In genomic region chr18:31500161-31500688, GRCh38 we compare ENCODE assay signal across 10 cellular contexts. TPM values are rescaled to one million over a fixed set of nuclear protein-coding genes. Genes with fewer than 3 reads are reported as not detected.
DNase-seq lines count a peak whose midpoint lies in the region; ATAC-seq and TF ChIP-seq lines count a peak whose summit lies in the region.
"Had no signal": no experiment of that assay in that cellular context is flagged by ENCODE, and none has a peak within 500 bp of the region (broad histone marks: within the 10 kb centered on the region; RNA-seq: fewer than 3 reads in every experiment).

No MANE protein-coding gene starts in this region.

- TF ChIP-seq POLR2A in esophagus squamous epithelium (IDR thresholded peaks at IDR 0.05) (no peak), prostate gland (IDR thresholded peaks at IDR 0.05) (no peak)

- peaks cover 0 to 24% (median 0%) of the 10 kb centered on the region in 4 donors for H3K27me3 ChIP-seq in esophagus squamous epithelium
- no peaks in the 10 kb centered on the region for H3K27me3 ChIP-seq in prostate gland (replicated peaks; ENCODE audit: insufficient read depth)

- H3K4me3 ChIP-seq in esophagus squamous epithelium (no peak overlapping the region), prostate gland (no peak overlapping the region)

- H3K9me3 ChIP-seq in esophagus squamous epithelium (no peaks in the 10 kb centered on the region), prostate gland (no peaks in the 10 kb centered on the region)

- H3K4me1 ChIP-seq in esophagus squamous epithelium, result peaks cover 8 to 47% (median 10%) of the 10 kb centered on the region in 3 donors
- no peaks in the 10 kb centered on the region for H3K4me1 ChIP-seq in prostate gland (replicated peaks)

- WGBS in esophagus squamous epithelium, 2 donors, result 52 to 54% methylated on average over 6 of the region's 6 CpGs
- 54% methylated on average over 6 of the region's 6 CpGs for WGBS in prostate gland

- H3K27ac ChIP-seq in esophagus squamous epithelium, result peak overlapping the region in 3 of 4 donors; percentile 44 to 88 (median 87)
- H3K27ac ChIP-seq in prostate gland, result no peak overlapping the region

- TF ChIP-seq CTCF in esophagus squamous epithelium (IDR thresholded peaks at IDR 0.05) (no peak), prostate gland (IDR thresholded peaks at IDR 0.05) (no peak)

- no peak for DNase-seq in esophagus squamous epithelium (lab: John Stamatoyannopoulos, UW)
- DNase-seq in NCI-H345 treated with DMSO at 0.1 percent for 48 hours (lab: John Stamatoyannopoulos, UW; ENCODE audit: unreplicated experiment), result no peak
- DNase-seq in Right ventricle myocardium inferior (ENCODE audit: missing footprints), result no peak
- no peak for DNase-seq in prostate gland (ENCODE audit: low spot score)
- no peak for DNase-seq in SW 1271 (lab: John Stamatoyannopoulos, UW)
- DNase-seq: naive thymus-derived CD8-positive, alpha-beta T cell; NCI-H2107 had no signal

- ATAC-seq in GM18502 (IDR thresholded peaks at IDR 0.05; ENCODE audit: poor library complexity, unreplicated experiment) (peak; percentile 87), GM21528 (IDR thresholded peaks at IDR 0.05; ENCODE audit: low FRiP score, unreplicated experiment) (peak; percentile 88), HG03439 (IDR thresholded peaks at IDR 0.05; ENCODE audit: unreplicated experiment) (peak; percentile 83), Right ventricle myocardium inferior (no peak)
- ATAC-seq: naive thymus-derived CD8-positive, alpha-beta T cell had no signal

- H3K36me3 ChIP-seq in esophagus squamous epithelium, result no peaks in the 10 kb centered on the region
- H3K36me3 ChIP-seq in prostate gland, result no peaks in the 10 kb centered on the region

- intact Hi-C loops in esophagus squamous epithelium (cut with DNase I) (no loop called here), Right ventricle myocardium inferior (cut with DNase I) (loop anchor here (10.0 kb wide), 1 partner anchor 505 kb away; no protein-coding TSS in a partner anchor), prostate gland (cut with DNase I) (no loop called here)

RNA-seq across cellular contexts. Expression of gene DSG2, which starts 2.2 kb away (rescaled TPM):
- total RNA-seq in esophagus squamous epithelium (10 to 100 TPM in 1 of 4 donors, 1 to 10 TPM in 3; 7.3 to 18.8 (median 9.7) TPM), Right ventricle myocardium inferior (35.7 TPM), prostate gland (10 to 100 TPM; 19.5 to 63.2 TPM)

RNA-seq across cellular contexts. Expression of gene DSG3, which starts 52.7 kb away (rescaled TPM):
- total RNA-seq in esophagus squamous epithelium, result 100 to 1,000 TPM; 513 to 856 (median 737) TPM
- total RNA-seq in Right ventricle myocardium inferior, result not detected
- total RNA-seq in prostate gland, result 1 to 10 TPM; 1.3 to 2.3 TPM
- total RNA-seq: naive thymus-derived CD8-positive, alpha-beta T cell had no signal

Comparison
In these comparisons a context has a peak if more than half of its experiments do, and no peak if none do; other contexts are left out.
1. H3K27ac ChIP-seq: peak in esophagus squamous epithelium (3 of 4); none in prostate gland (0 of 2).
2. RNA of gene DSG3, which starts 52.7 kb away (total RNA-seq): 513 to 856 TPM in esophagus squamous epithelium; 1.3 to 2.3 TPM in prostate gland and not detected in Right ventricle myocardium inferior (single experiment); every median in the first group is over 100 times any median in the second.